ENCODE assay signal across 8 cellular contexts in genomic region chr3:186540444-186541226, GRCh38. TPM values are rescaled to one million over a fixed set of nuclear protein-coding genes. Genes with fewer than 3 reads are reported as not detected.
DNase-seq lines count a peak whose midpoint lies in the region; ATAC-seq and FAIRE-seq lines count a peak whose summit lies in the region.

No MANE protein-coding gene starts in this region.

- ATAC-seq in HG03342 (IDR thresholded peaks at IDR 0.05; ENCODE audit: unreplicated experiment): peak; percentile 66

- DNase-seq in 8988T: peak; percentile 33
- no peak for DNase-seq in GM18507 (ENCODE audit: extremely low spot score, insufficient read length, low read depth)
- DNase-seq in NCI-H446 treated with DMSO at 0.1 percent for 48 hours (lab: John Stamatoyannopoulos, UW): peak; percentile 31
- peak; percentile 72 for DNase-seq in activated CD4-positive, alpha-beta T cell treated with anti-CD3 and anti-CD28 coated beads for 1 hour
- peak; percentile 71 for DNase-seq in cerebellum (ENCODE audit: low spot score)
- DNase-seq in left kidney (ENCODE audit: low read depth, low spot score): peak; percentile 86
- DNase-seq in stimulated activated CD4-positive, alpha-beta T cell treated with anti-CD3 and anti-CD28 coated beads, Interleukin-4, amount 100 ng/mL, for 24 hours: peak; percentile 89

- FAIRE-seq in GM18507 (lab: Jason Lieb, UNC): peak; percentile 89

RNA-seq across cellular contexts. Expression of gene CRYGS, which starts 3.5 kb away (rescaled TPM):
- 3.5 TPM for total RNA-seq in cerebellum

RNA-seq across cellular contexts. Expression of gene TBCCD1, which starts 26.5 kb away (rescaled TPM):
- 24.4 TPM for total RNA-seq in cerebellum

RNA-seq across cellular contexts. Expression of gene DNAJB11, which starts 29.9 kb away (rescaled TPM):
- 30.1 TPM for total RNA-seq in cerebellum
